ENCODE assay signal across 10 cellular contexts in the genomic region with DNA sequence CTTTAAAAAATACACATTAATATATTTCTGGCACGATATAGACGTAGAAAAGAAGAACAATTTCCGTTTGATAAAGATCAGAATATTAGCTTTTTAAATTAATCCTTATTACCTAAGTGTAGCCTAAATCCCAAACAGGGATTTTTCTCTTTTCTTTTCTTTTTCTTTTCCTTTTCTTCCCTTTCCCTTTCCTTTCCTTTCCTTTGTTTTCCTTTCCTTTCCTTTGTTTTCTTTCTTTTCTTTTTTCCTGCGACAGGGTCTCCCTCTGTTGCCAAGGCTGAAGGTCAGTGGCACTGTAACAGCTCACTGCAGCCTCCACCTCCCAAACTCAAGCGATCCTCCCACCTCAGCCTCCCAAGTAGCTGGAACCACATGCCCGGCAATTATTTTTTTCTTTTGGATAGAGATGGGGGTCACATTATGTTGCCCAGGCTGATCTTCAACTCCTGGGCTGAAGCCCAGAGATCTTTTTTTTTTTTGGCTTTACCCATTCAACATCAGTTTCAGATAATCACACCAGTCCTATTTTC. TPM values are rescaled to one million over a fixed set of nuclear protein-coding genes. Genes with fewer than 3 reads are reported as not detected.
A peak's percentile ranks its signal among the peaks of the same experiment; 100 is the strongest.
DNase-seq lines count a peak whose midpoint lies in the region; ATAC-seq and TF ChIP-seq lines count a peak whose summit lies in the region.
"Had no signal": no experiment of that assay in that cellular context is flagged by ENCODE, and none has a peak within 500 bp of the region (broad histone marks: within the 10 kb centered on the region; RNA-seq: fewer than 3 reads in every experiment).

No MANE protein-coding gene starts in this region.

- peaks cover 27% of the 10 kb centered on the region for H3K4me1 Mint-ChIP-seq in activated naive CD8-positive, alpha-beta T cell treated with anti-CD3 and anti-CD28 coated beads for 36 hours
- peaks cover 32% of the 10 kb centered on the region for H3K4me1 Mint-ChIP-seq in activated naive CD8-positive, alpha-beta T cell treated with anti-CD3 and anti-CD28 coated beads, Interleukin-2, amount 50 U/mL, for 24 hours
- H3K4me1 Mint-ChIP-seq in activated T-helper 1 cell treated with anti-CD3 and anti-CD28 coated beads, Interleukin-12 subunit alpha, Interleukin-12 subunit beta, Interleukin-2, Interleukin-4 antibody, amounts not matched to agents 30 ng/mL and 10 ng/mL and 1 ng/mL, durations not matched to agents 14 hours and 24 hours and 36 hours (ENCODE audit: low read depth) = peaks cover 18% of the 10 kb centered on the region

- peak overlapping the region; percentile 66 for H3K27ac Mint-ChIP-seq in activated naive CD8-positive, alpha-beta T cell treated with anti-CD3 and anti-CD28 coated beads for 36 hours
- H3K27ac Mint-ChIP-seq in activated naive CD8-positive, alpha-beta T cell treated with anti-CD3 and anti-CD28 coated beads, Interleukin-2, amount 50 U/mL, for 24 hours = no peak overlapping the region
- peak overlapping the region; percentile 16 for H3K27ac Mint-ChIP-seq in activated T-helper 1 cell treated with anti-CD3 and anti-CD28 coated beads, Interleukin-12 subunit alpha, Interleukin-12 subunit beta, Interleukin-2, Interleukin-4 antibody, amounts not matched to agents 30 ng/mL and 10 ng/mL and 1 ng/mL, durations not matched to agents 14 hours and 24 hours and 36 hours

- peaks cover 0 to 31% (median 5%) of the 10 kb centered on the region in 4 donors for H3K4me1 ChIP-seq in right lobe of liver
- peaks cover 0 to 39% (median 8%) of the 10 kb centered on the region in 4 donors for H3K4me1 ChIP-seq in tibial nerve

- TF ChIP-seq EP300 in tibial nerve (IDR thresholded peaks at IDR 0.05) = no peak

- H3K9me3 ChIP-seq in right lobe of liver (no peaks in the 10 kb centered on the region), tibial nerve (no peaks in the 10 kb centered on the region)
- H3K9me3 ChIP-seq: mucosa of descending colon, thyroid gland had no signal

- no peaks in the 10 kb centered on the region for H3K27me3 Mint-ChIP-seq in activated naive CD8-positive, alpha-beta T cell treated with anti-CD3 and anti-CD28 coated beads for 36 hours
- no peaks in the 10 kb centered on the region for H3K27me3 Mint-ChIP-seq in activated naive CD8-positive, alpha-beta T cell treated with anti-CD3 and anti-CD28 coated beads, Interleukin-2, amount 50 U/mL, for 24 hours
- H3K27me3 Mint-ChIP-seq in activated T-helper 1 cell treated with anti-CD3 and anti-CD28 coated beads, Interleukin-12 subunit alpha, Interleukin-12 subunit beta, Interleukin-2, Interleukin-4 antibody, amounts not matched to agents 30 ng/mL and 10 ng/mL and 1 ng/mL, durations not matched to agents 14 hours and 24 hours and 36 hours (ENCODE audit: insufficient read depth) = peaks cover 2% of the 10 kb centered on the region

- H3K4me3 ChIP-seq in right lobe of liver (peak overlapping the region in 1 of 3 donors; percentile 53), tibial nerve (no peak overlapping the region)

- H3K36me3 ChIP-seq in right lobe of liver (no peaks in the 10 kb centered on the region), tibial nerve (no peaks in the 10 kb centered on the region)
- H3K36me3 ChIP-seq: thyroid gland had no signal

- TF ChIP-seq CTCF in right lobe of liver (IDR thresholded peaks at IDR 0.05) (no peak), tibial nerve (IDR thresholded peaks at IDR 0.05) (no peak)

- 44% methylated on average over 6 of the region's 6 CpGs for WGBS in right lobe of liver (ENCODE audit: insufficient coverage, low coverage, low lambda C conversion rate, missing lambda C conversion rate)
- WGBS in tibial nerve, 2 donors = 67 to 76% methylated on average over 6 of the region's 6 CpGs

- peaks cover 2% of the 10 kb centered on the region for H3K36me3 Mint-ChIP-seq in activated naive CD8-positive, alpha-beta T cell treated with anti-CD3 and anti-CD28 coated beads for 36 hours
- peaks cover 4% of the 10 kb centered on the region for H3K36me3 Mint-ChIP-seq in activated naive CD8-positive, alpha-beta T cell treated with anti-CD3 and anti-CD28 coated beads, Interleukin-2, amount 50 U/mL, for 24 hours (ENCODE audit: low read depth)
- peaks cover 10% of the 10 kb centered on the region for H3K36me3 Mint-ChIP-seq in activated T-helper 1 cell treated with anti-CD3 and anti-CD28 coated beads, Interleukin-12 subunit alpha, Interleukin-12 subunit beta, Interleukin-2, Interleukin-4 antibody, amounts not matched to agents 30 ng/mL and 10 ng/mL and 1 ng/mL, durations not matched to agents 14 hours and 24 hours and 36 hours (ENCODE audit: low read depth)

- no peak for TF ChIP-seq POLR2A in right lobe of liver (IDR thresholded peaks at IDR 0.05)
- no peak for TF ChIP-seq POLR2A in tibial nerve (IDR thresholded peaks at IDR 0.05)

- H3K27ac ChIP-seq in right lobe of liver = peak overlapping the region in 2 of 3 donors; percentile 87 to 93
- peak overlapping the region in 3 of 4 donors; percentile 86 to 100 (median 100) for H3K27ac ChIP-seq in tibial nerve

- no peaks in the 10 kb centered on the region for H3K27me3 ChIP-seq in right lobe of liver
- no peaks in the 10 kb centered on the region for H3K27me3 ChIP-seq in tibial nerve
- H3K27me3 ChIP-seq: thyroid gland had no signal

- no peak for DNase-seq in activated naive CD8-positive, alpha-beta T cell treated with anti-CD3 and anti-CD28 coated beads for 36 hours
- no peak for DNase-seq in activated naive CD8-positive, alpha-beta T cell treated with anti-CD3 and anti-CD28 coated beads, Interleukin-2, amount 50 U/mL, for 24 hours
- DNase-seq in activated T-helper 1 cell treated with anti-CD3 and anti-CD28 coated beads, Interleukin-12 subunit alpha, Interleukin-12 subunit beta, Interleukin-2, Interleukin-4 antibody, amounts not matched to agents 30 ng/mL and 10 ng/mL and 1 ng/mL, durations not matched to agents 14 hours and 24 hours and 36 hours (ENCODE audit: low spot score) = no peak
- no peak for DNase-seq in right lobe of liver
- DNase-seq in tibial nerve (ENCODE audit: low spot score in 2 of 2) = no peak
- DNase-seq in dermis blood vessel endothelial cell = no peak
- DNase-seq in activated CD8-positive, alpha-beta memory T cell treated with anti-CD3 and anti-CD28 coated beads, Interleukin-2, amount 50 U/mL, for 4 hours = no peak

- no peaks in the 10 kb centered on the region for H3K9me3 Mint-ChIP-seq in activated naive CD8-positive, alpha-beta T cell treated with anti-CD3 and anti-CD28 coated beads for 36 hours
- H3K9me3 Mint-ChIP-seq in activated naive CD8-positive, alpha-beta T cell treated with anti-CD3 and anti-CD28 coated beads, Interleukin-2, amount 50 U/mL, for 24 hours = no peaks in the 10 kb centered on the region
- H3K9me3 Mint-ChIP-seq in activated T-helper 1 cell treated with anti-CD3 and anti-CD28 coated beads, Interleukin-12 subunit alpha, Interleukin-12 subunit beta, Interleukin-2, Interleukin-4 antibody, amounts not matched to agents 30 ng/mL and 10 ng/mL and 1 ng/mL, durations not matched to agents 14 hours and 24 hours and 36 hours = no peaks in the 10 kb centered on the region

- intact Hi-C loops in activated T-helper 1 cell treated with anti-CD3 and anti-CD28 coated beads, Interleukin-12 subunit alpha, Interleukin-12 subunit beta, Interleukin-2, Interleukin-4 antibody, amounts not matched to agents 30 ng/mL and 10 ng/mL and 1 ng/mL, durations not matched to agents 14 hours and 24 hours and 36 hours (cut with micrococcal nuclease) = loop anchor here (5.0 kb wide), 2 partner anchors 166 to 646 kb away; partner anchors contain the start of gene SIDT1
- intact Hi-C loops in right lobe of liver (cut with DNase I) = no loop called here

- H3K4me3 Mint-ChIP-seq in activated naive CD8-positive, alpha-beta T cell treated with anti-CD3 and anti-CD28 coated beads for 36 hours = no peak overlapping the region
- no peak overlapping the region for H3K4me3 Mint-ChIP-seq in activated naive CD8-positive, alpha-beta T cell treated with anti-CD3 and anti-CD28 coated beads, Interleukin-2, amount 50 U/mL, for 24 hours
- peak overlapping the region; percentile 69 for H3K4me3 Mint-ChIP-seq in activated T-helper 1 cell treated with anti-CD3 and anti-CD28 coated beads, Interleukin-12 subunit alpha, Interleukin-12 subunit beta, Interleukin-2, Interleukin-4 antibody, amounts not matched to agents 30 ng/mL and 10 ng/mL and 1 ng/mL, durations not matched to agents 14 hours and 24 hours and 36 hours

- ATAC-seq in activated naive CD8-positive, alpha-beta T cell treated with anti-CD3 and anti-CD28 coated beads, Interleukin-2, amount 50 U/mL, for 24 hours = no peak
- ATAC-seq in right lobe of liver (no peak), HG02885 (IDR thresholded peaks at IDR 0.05; ENCODE audit: poor library complexity, unreplicated experiment) (no peak)

RNA-seq across cellular contexts. Expression of gene USF3, which starts 1.8 kb away (rescaled TPM):
- total RNA-seq in activated naive CD8-positive, alpha-beta T cell treated with anti-CD3 and anti-CD28 coated beads for 36 hours = 10 to 100 TPM; 13.5 to 13.6 TPM
- total RNA-seq in activated T-helper 1 cell treated with anti-CD3 and anti-CD28 coated beads, Interleukin-12 subunit alpha, Interleukin-12 subunit beta, Interleukin-2, Interleukin-4 antibody, amounts not matched to agents 30 ng/mL and 10 ng/mL and 1 ng/mL, durations not matched to agents 14 hours and 24 hours and 36 hours = 14.7 and 16.1 TPM in 2 replicates
- total RNA-seq in right lobe of liver = 10 to 100 TPM; 12.1 to 20.3 (median 17.6) TPM
- 10 to 100 TPM; 16.8 to 22.6 (median 19.4) TPM for total RNA-seq in tibial nerve
- total RNA-seq in dermis blood vessel endothelial cell = 6.5 and 12.3 TPM in 2 replicates

RNA-seq across cellular contexts. Expression of gene NAA50, which starts 47.8 kb away (rescaled TPM):
- total RNA-seq in activated naive CD8-positive, alpha-beta T cell treated with anti-CD3 and anti-CD28 coated beads for 36 hours = 100 to 1,000 TPM; 199 to 200 TPM
- 144 TPM in 2 replicates for total RNA-seq in activated T-helper 1 cell treated with anti-CD3 and anti-CD28 coated beads, Interleukin-12 subunit alpha, Interleukin-12 subunit beta, Interleukin-2, Interleukin-4 antibody, amounts not matched to agents 30 ng/mL and 10 ng/mL and 1 ng/mL, durations not matched to agents 14 hours and 24 hours and 36 hours
- total RNA-seq in right lobe of liver (100 to 1,000 TPM in 2 of 6 experiments, 10 to 100 TPM in 4; 56.1 to 130 (median 60.9) TPM), tibial nerve (100 to 1,000 TPM in 1 of 4 donors, 10 to 100 TPM in 3; 80.7 to 101 (median 89.0) TPM), dermis blood vessel endothelial cell (200 and 201 TPM in 2 replicates)

RNA-seq across cellular contexts. Expression of gene ATP6V1A, which starts 48.6 kb away (rescaled TPM):
- total RNA-seq in activated naive CD8-positive, alpha-beta T cell treated with anti-CD3 and anti-CD28 coated beads for 36 hours = 10 to 100 TPM; 50.1 to 57.1 TPM
- 39.1 and 40.0 TPM in 2 replicates for total RNA-seq in activated T-helper 1 cell treated with anti-CD3 and anti-CD28 coated beads, Interleukin-12 subunit alpha, Interleukin-12 subunit beta, Interleukin-2, Interleukin-4 antibody, amounts not matched to agents 30 ng/mL and 10 ng/mL and 1 ng/mL, durations not matched to agents 14 hours and 24 hours and 36 hours
- 10 to 100 TPM; 39.6 to 52.7 (median 47.7) TPM for total RNA-seq in right lobe of liver
- 10 to 100 TPM; 28.8 to 38.1 (median 34.2) TPM for total RNA-seq in tibial nerve
- 150 and 196 TPM in 2 replicates for total RNA-seq in dermis blood vessel endothelial cell
